ENCODE assay signal across 8 cellular contexts in genomic region chr9:129258823-129259301, GRCh38.
DNase-seq lines count a peak whose midpoint lies in the region; ATAC-seq and TF ChIP-seq lines count a peak whose summit lies in the region.

No MANE protein-coding gene starts in this region.

- in situ Hi-C loops in transverse colon (cut with MboI; ENCODE audit: low pct_ligation_motif_present in 1 of 4, low pct_unique_long_range_greater_than_20kb in 1 of 4, low sequenced_read_pairs in 3 of 4): no loop called here

- H3K9me3 Mint-ChIP-seq in activated T-cell treated with anti-CD3 and anti-CD28 coated beads, Interleukin-2, amount 50 U/mL, for 72 hours: no peaks in the 10 kb centered on the region
- peaks cover 6% of the 10 kb centered on the region for H3K9me3 Mint-ChIP-seq in glutamatergic neuron (ENCODE audit: unreplicated experiment)

- no peaks in the 10 kb centered on the region for H3K36me3 Mint-ChIP-seq in activated T-cell treated with anti-CD3 and anti-CD28 coated beads, Interleukin-2, amount 50 U/mL, for 72 hours (ENCODE audit: insufficient read depth in 2 of 2)
- H3K36me3 Mint-ChIP-seq in glutamatergic neuron (ENCODE audit: unreplicated experiment): peaks cover 9% of the 10 kb centered on the region

- H3K4me3 ChIP-seq in H7 (ENCODE audit: insufficient read depth, low read depth, low read length) (peak overlapping the region; percentile 21; the same call in 1 of the 2 replicates), skeletal muscle tissue (ENCODE audit: low read length in 3 of 3) (peak overlapping the region in 2 of 3 donors; percentile 21 to 54), transverse colon (peak overlapping the region in 2 of 4 donors; percentile 3 to 33)

- H3K4me1 Mint-ChIP-seq in activated T-cell treated with anti-CD3 and anti-CD28 coated beads, Interleukin-2, amount 50 U/mL, for 72 hours (ENCODE audit: low read depth): peaks cover 34% of the 10 kb centered on the region
- peaks cover 9% of the 10 kb centered on the region for H3K4me1 Mint-ChIP-seq in glutamatergic neuron (ENCODE audit: low read depth, unreplicated experiment)

- H3K27ac Mint-ChIP-seq in activated T-cell treated with anti-CD3 and anti-CD28 coated beads, Interleukin-2, amount 50 U/mL, for 72 hours: no peak overlapping the region
- H3K27ac Mint-ChIP-seq in glutamatergic neuron (ENCODE audit: unreplicated experiment): peak overlapping the region; percentile 28

- peak; percentile 6 to 16 for ATAC-seq in activated T-cell treated with anti-CD3 and anti-CD28 coated beads, Interleukin-2, amount 50 U/mL, for 72 hours (replicated peaks in 1 of 2)
- no peak for ATAC-seq in GM18519 (IDR thresholded peaks at IDR 0.05; ENCODE audit: low FRiP score, unreplicated experiment)

- TF ChIP-seq POLR2A in transverse colon (IDR thresholded peaks at IDR 0.05): no peak

- peaks cover 24% of the 10 kb centered on the region for H3K27me3 Mint-ChIP-seq in activated T-cell treated with anti-CD3 and anti-CD28 coated beads, Interleukin-2, amount 50 U/mL, for 72 hours (ENCODE audit: low read depth)
- peaks cover 12% of the 10 kb centered on the region for H3K27me3 Mint-ChIP-seq in glutamatergic neuron (ENCODE audit: unreplicated experiment)

- no peak for TF ChIP-seq CTCF in glutamatergic neuron (IDR thresholded peaks at IDR 0.05; ENCODE audit: partially characterized antibody, unreplicated experiment)
- TF ChIP-seq CTCF in transverse colon (IDR thresholded peaks at IDR 0.05): no peak

- H3K27me3 ChIP-seq in H7 (ENCODE audit: control insufficient read depth, insufficient read depth, low read length) (peaks cover 24% of the 10 kb centered on the region), skeletal muscle tissue (ENCODE audit: control insufficient read depth in 3 of 3, insufficient read depth in 3 of 3, low read length in 3 of 3) (peaks cover 6 to 24% (median 20%) of the 10 kb centered on the region in 3 donors), transverse colon (peaks cover 44% of the 10 kb centered on the region)

- no peak for TF ChIP-seq EP300 in transverse colon (IDR thresholded peaks at IDR 0.05; ENCODE audit: low read depth)

- H3K36me3 ChIP-seq in H7 (replicated peaks; ENCODE audit: control insufficient read depth, insufficient read depth, low read length): no peaks in the 10 kb centered on the region
- no peaks in the 10 kb centered on the region for H3K36me3 ChIP-seq in skeletal muscle tissue (ENCODE audit: control insufficient read depth in 3 of 3, insufficient read depth in 3 of 3, low read length in 3 of 3)
- no peaks in the 10 kb centered on the region for H3K36me3 ChIP-seq in transverse colon

- H3K9ac ChIP-seq in skeletal muscle tissue (ENCODE audit: low read depth in 1 of 3, low read length in 3 of 3): peak overlapping the region in 1 of 3 donors; percentile 16

- intact Hi-C loops in transverse colon (cut with DNase I; ENCODE audit: low total_unique reads): no loop called here

- peak overlapping the region; percentile 57 to 78 for H3K4me3 Mint-ChIP-seq in activated T-cell treated with anti-CD3 and anti-CD28 coated beads, Interleukin-2, amount 50 U/mL, for 72 hours
- H3K4me3 Mint-ChIP-seq in glutamatergic neuron (ENCODE audit: unreplicated experiment): peak overlapping the region; percentile 65

- H3K27ac ChIP-seq in skeletal muscle tissue (ENCODE audit: low read depth, low read length) (no peak overlapping the region), transverse colon (no peak overlapping the region)

- 0 to 24% methylated on average over 1 to 18 of the region's 18 CpGs for WGBS in transverse colon (ENCODE audit: low coverage in 1 of 2), 2 donors

- H3K9me3 ChIP-seq in skeletal muscle tissue (ENCODE audit: control insufficient read depth in 3 of 3, low read length in 3 of 3) (no peaks in the 10 kb centered on the region), transverse colon (no peaks in the 10 kb centered on the region)

- H3K4me1 ChIP-seq in skeletal muscle tissue (ENCODE audit: control insufficient read depth in 3 of 3, insufficient read depth in 3 of 3, low read length in 3 of 3) (peaks cover 20 to 27% (median 20%) of the 10 kb centered on the region in 3 donors), transverse colon (peaks cover 0 to 13% (median 10%) of the 10 kb centered on the region in 4 donors)

- no peak for DNase-seq in H7
- DNase-seq in activated T-cell treated with anti-CD3 and anti-CD28 coated beads, Interleukin-2, amount 50 U/mL, for 72 hours: no peak
- no peak for DNase-seq in glutamatergic neuron
- no peak for DNase-seq in HCEC 1CT
- DNase-seq in cerebellar cortex (ENCODE audit: low spot score): no peak
- DNase-seq in transverse colon: no peak
